Comparison of ENCODE assay signal across 1 cellular context in genomic region chr6:165664553-165665383, GRCh38.
TF ChIP-seq lines count a peak whose summit lies in the region.

No MANE protein-coding gene starts in this region.

TF ChIP-seq in HepG2, 621 proteins besides CTCF, POLR2A, EP300 and RAD21 (continued from another document):
- TF ChIP-seq MLX (CRISPR knock-in tag; IDR thresholded peaks at IDR 0.05) (no peak), GZF1 (CRISPR knock-in tag; IDR thresholded peaks at IDR 0.05) (no peak), DPF2 (CRISPR knock-in tag; IDR thresholded peaks at IDR 0.05; ENCODE audit: borderline replicate concordance, low read depth) (no peak), MED13 (CRISPR knock-in tag; IDR thresholded peaks at IDR 0.05) (no peak)
